In the genomic region with DNA sequence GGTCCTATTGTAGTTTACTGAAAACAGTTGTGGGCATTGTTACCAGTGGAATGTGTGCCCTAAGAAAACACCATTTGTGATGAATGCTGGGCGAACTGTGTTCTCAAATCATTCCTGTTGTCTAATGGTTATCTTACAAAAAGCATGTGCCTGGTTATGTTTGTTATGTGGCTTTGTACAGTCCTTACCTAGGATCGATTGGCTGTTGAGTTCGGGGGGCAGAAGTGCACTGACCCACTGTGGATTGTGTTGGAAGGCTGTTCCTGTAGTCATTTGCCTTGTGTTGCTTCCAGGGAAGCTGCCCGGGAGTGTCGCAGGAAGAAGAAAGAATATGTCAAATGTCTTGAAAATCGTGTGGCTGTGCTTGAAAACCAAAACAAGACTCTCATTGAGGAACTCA, we compare ENCODE assay signal across 16 cellular contexts.
DNase-seq lines count a peak whose midpoint lies in the region; ATAC-seq and TF ChIP-seq lines count a peak whose summit lies in the region.
"Had no signal": no experiment of that assay in that cellular context is flagged by ENCODE, and none has a peak within 500 bp of the region (broad histone marks: within the 10 kb centered on the region; RNA-seq: fewer than 3 reads in every experiment).

No MANE protein-coding gene starts in this region.

- H3K4ac ChIP-seq in mesendoderm (ENCODE audit: low read depth, low read length), result no peak overlapping the region

- no peak overlapping the region for H3K4me3 ChIP-seq in adrenal gland
- no peak overlapping the region for H3K4me3 ChIP-seq in mesendoderm (ENCODE audit: low read length)
- H3K4me3 ChIP-seq: coronary artery, esophagus squamous epithelium, heart left ventricle, thoracic aorta had no signal

- ATAC-seq in stimulated activated effector memory CD8-positive, alpha-beta T cell treated with anti-CD3 and anti-CD28 coated beads, Interleukin-12 subunit alpha, Interleukin-12 subunit beta, amount 100 ng/mL, for 72 hours, result no peak
- ATAC-seq: activated CD4-positive, alpha-beta T cell treated with anti-CD3 and anti-CD28 coated beads for 36 hours; heart left ventricle had no signal

- H3K4me1 ChIP-seq in adrenal gland (replicated peaks in 1 of 2) (peaks cover 0 to 20% of the 10 kb centered on the region in 2 donors), mesendoderm (ENCODE audit: control insufficient read depth, low read depth, low read length) (peaks cover 11% of the 10 kb centered on the region)
- H3K4me1 ChIP-seq: esophagus squamous epithelium had no signal

- no peak for TF ChIP-seq POLR2A in adrenal gland (IDR thresholded peaks at IDR 0.05)

- H3K4me3 Mint-ChIP-seq in activated CD4-positive, alpha-beta T cell treated with anti-CD3 and anti-CD28 coated beads, Interleukin-2, amount 10 ng/mL, durations not matched to agents 24 days and 14 days, result no peak overlapping the region
- no peak overlapping the region for H3K4me3 Mint-ChIP-seq in stimulated activated effector memory CD8-positive, alpha-beta T cell treated with anti-CD3 and anti-CD28 coated beads, Interleukin-12 subunit alpha, Interleukin-12 subunit beta, amount 100 ng/mL, for 72 hours
- H3K4me3 Mint-ChIP-seq: activated CD4-positive, alpha-beta T cell treated with anti-CD3 and anti-CD28 coated beads for 36 hours; activated T-cell treated with anti-CD3 and anti-CD28 coated beads, Interleukin-2, amount 50 U/mL, for 24 hours had no signal

- H3K18ac ChIP-seq in mesendoderm (ENCODE audit: low read length), result peak overlapping the region; percentile 7

- no peaks in the 10 kb centered on the region for H3K9me3 ChIP-seq in adrenal gland (replicated peaks in 1 of 3)
- H3K9me3 ChIP-seq: esophagus squamous epithelium, heart left ventricle, thoracic aorta had no signal

- 82 to 83% (median 83%) methylated on average over 5 to 6 of the region's 6 CpGs for WGBS in adrenal gland, 4 donors
- no CpG with 5 or more reads among the region's 6 CpGs for WGBS in mesendoderm (ENCODE audit: extremely low coverage, insufficient coverage, low lambda C conversion rate)

- H2BK5ac ChIP-seq in mesendoderm (ENCODE audit: low read length), result no peak overlapping the region

- H2BK120ac ChIP-seq in mesendoderm (ENCODE audit: low read depth, low read length), result no peak overlapping the region

- no peaks in the 10 kb centered on the region for H3K79me2 ChIP-seq in mesendoderm (ENCODE audit: control insufficient read depth, insufficient read depth, low read length)

- H3K9ac ChIP-seq in mesendoderm (ENCODE audit: low read length), result no peak overlapping the region

- no peaks in the 10 kb centered on the region for H3K9me3 Mint-ChIP-seq in activated CD4-positive, alpha-beta T cell treated with anti-CD3 and anti-CD28 coated beads, Interleukin-2, amount 10 ng/mL, durations not matched to agents 24 days and 14 days
- no peaks in the 10 kb centered on the region for H3K9me3 Mint-ChIP-seq in stimulated activated effector memory CD8-positive, alpha-beta T cell treated with anti-CD3 and anti-CD28 coated beads, Interleukin-12 subunit alpha, Interleukin-12 subunit beta, amount 100 ng/mL, for 72 hours
- H3K9me3 Mint-ChIP-seq: activated T-cell treated with anti-CD3 and anti-CD28 coated beads, Interleukin-2, amount 50 U/mL, for 24 hours had no signal

- H3K36me3 ChIP-seq in adrenal gland (replicated peaks in 1 of 2), result peaks cover 0 to 31% of the 10 kb centered on the region in 2 donors
- H3K36me3 ChIP-seq in mesendoderm (ENCODE audit: control insufficient read depth, insufficient read depth, low read length), result no peaks in the 10 kb centered on the region

- H4K8ac ChIP-seq in mesendoderm (ENCODE audit: low read depth, low read length), result no peak overlapping the region

- H4K5ac ChIP-seq in mesendoderm (ENCODE audit: low read length), result no peak overlapping the region

- H3K36me3 Mint-ChIP-seq in activated CD4-positive, alpha-beta T cell treated with anti-CD3 and anti-CD28 coated beads, Interleukin-2, amount 10 ng/mL, durations not matched to agents 24 days and 14 days (ENCODE audit: low read depth), result peaks cover 61% of the 10 kb centered on the region
- peaks cover 87% of the 10 kb centered on the region for H3K36me3 Mint-ChIP-seq in stimulated activated effector memory CD8-positive, alpha-beta T cell treated with anti-CD3 and anti-CD28 coated beads, Interleukin-12 subunit alpha, Interleukin-12 subunit beta, amount 100 ng/mL, for 72 hours

- no peaks in the 10 kb centered on the region for H3K27me3 Mint-ChIP-seq in activated CD4-positive, alpha-beta T cell treated with anti-CD3 and anti-CD28 coated beads, Interleukin-2, amount 10 ng/mL, durations not matched to agents 24 days and 14 days
- H3K27me3 Mint-ChIP-seq: activated CD4-positive, alpha-beta T cell treated with anti-CD3 and anti-CD28 coated beads for 36 hours; activated T-cell treated with anti-CD3 and anti-CD28 coated beads, Interleukin-2, amount 50 U/mL, for 24 hours had no signal

- H3K79me1 ChIP-seq in mesendoderm (ENCODE audit: low read length), result no peaks in the 10 kb centered on the region

- H3K27me3 ChIP-seq in adrenal gland, result no peaks in the 10 kb centered on the region
- H3K27me3 ChIP-seq in mesendoderm (ENCODE audit: insufficient read depth, low read length, poor library complexity), result no peaks in the 10 kb centered on the region
- H3K27me3 ChIP-seq: esophagus squamous epithelium, heart left ventricle had no signal

- no peak overlapping the region for H2BK15ac ChIP-seq in mesendoderm (replicated peaks; ENCODE audit: low read depth)

- H3K4me2 ChIP-seq in mesendoderm (ENCODE audit: low read length), result no peak overlapping the region

- H3K4me1 Mint-ChIP-seq in activated CD4-positive, alpha-beta T cell treated with anti-CD3 and anti-CD28 coated beads, Interleukin-2, amount 10 ng/mL, durations not matched to agents 24 days and 14 days, result peaks cover 49% of the 10 kb centered on the region
- H3K4me1 Mint-ChIP-seq in stimulated activated effector memory CD8-positive, alpha-beta T cell treated with anti-CD3 and anti-CD28 coated beads, Interleukin-12 subunit alpha, Interleukin-12 subunit beta, amount 100 ng/mL, for 72 hours, result peaks cover 27% of the 10 kb centered on the region

- H3K56ac ChIP-seq in mesendoderm (ENCODE audit: low read length), result peak overlapping the region; percentile 62

- H2AK5ac ChIP-seq in mesendoderm (ENCODE audit: low read length), result no peak overlapping the region

- TF ChIP-seq CTCF in adrenal gland (IDR thresholded peaks at IDR 0.05), result no peak

- no peak for DNase-seq in activated CD4-positive, alpha-beta T cell treated with anti-CD3 and anti-CD28 coated beads, Interleukin-2, amount 10 ng/mL, durations not matched to agents 24 days and 14 days
- DNase-seq in activated CD4-positive, alpha-beta T cell treated with anti-CD3 and anti-CD28 coated beads, Interleukin-2, amount 50 U/mL, for 1 hour, result no peak
- DNase-seq in adrenal gland (no peak), mesendoderm (no peak), cerebellar cortex (ENCODE audit: low spot score) (no peak), OCI-M2 (lab: John Stamatoyannopoulos, UW; ENCODE audit: unreplicated experiment) (no peak), GDM1 (lab: John Stamatoyannopoulos, UW) (no peak)
- no peak for DNase-seq in stimulated activated effector memory CD8-positive, alpha-beta T cell treated with anti-CD3 and anti-CD28 coated beads, Interleukin-12 subunit alpha, Interleukin-12 subunit beta, amount 100 ng/mL, for 72 hours (ENCODE audit: low spot score in 2 of 2)
- DNase-seq: activated CD4-positive, alpha-beta T cell treated with anti-CD3 and anti-CD28 coated beads for 36 hours; activated T-cell treated with anti-CD3 and anti-CD28 coated beads, Interleukin-2, amount 50 U/mL, for 24 hours; esophagus squamous epithelium; heart left ventricle; NCI-H1694 treated with DMSO at 0.1 percent for 48 hours; NCI-H446 had no signal

- H3K27ac ChIP-seq in adrenal gland (peak overlapping the region in 4 of 5 donors; percentile 0 to 78 (median 38)), mesendoderm (ENCODE audit: low read depth, low read length) (no peak overlapping the region)
- H3K27ac ChIP-seq: thoracic aorta had no signal

- intact Hi-C loops in activated CD4-positive, alpha-beta T cell treated with anti-CD3 and anti-CD28 coated beads, Interleukin-2, amount 10 ng/mL, durations not matched to agents 24 days and 14 days (cut with micrococcal nuclease), result no loop called here
- intact Hi-C loops in adrenal gland (cut with DNase I), result no loop called here

- no peak overlapping the region for H3K23ac ChIP-seq in mesendoderm (ENCODE audit: low read length)

- H3K27ac Mint-ChIP-seq in activated CD4-positive, alpha-beta T cell treated with anti-CD3 and anti-CD28 coated beads, Interleukin-2, amount 10 ng/mL, durations not matched to agents 24 days and 14 days, result peak overlapping the region; percentile 61
- H3K27ac Mint-ChIP-seq in stimulated activated effector memory CD8-positive, alpha-beta T cell treated with anti-CD3 and anti-CD28 coated beads, Interleukin-12 subunit alpha, Interleukin-12 subunit beta, amount 100 ng/mL, for 72 hours, result peak overlapping the region; percentile 26
- H3K27ac Mint-ChIP-seq: activated CD4-positive, alpha-beta T cell treated with anti-CD3 and anti-CD28 coated beads for 36 hours; activated T-cell treated with anti-CD3 and anti-CD28 coated beads, Interleukin-2, amount 50 U/mL, for 24 hours had no signal
